9 cellular contexts compared by ENCODE assay signal in the genomic region with DNA sequence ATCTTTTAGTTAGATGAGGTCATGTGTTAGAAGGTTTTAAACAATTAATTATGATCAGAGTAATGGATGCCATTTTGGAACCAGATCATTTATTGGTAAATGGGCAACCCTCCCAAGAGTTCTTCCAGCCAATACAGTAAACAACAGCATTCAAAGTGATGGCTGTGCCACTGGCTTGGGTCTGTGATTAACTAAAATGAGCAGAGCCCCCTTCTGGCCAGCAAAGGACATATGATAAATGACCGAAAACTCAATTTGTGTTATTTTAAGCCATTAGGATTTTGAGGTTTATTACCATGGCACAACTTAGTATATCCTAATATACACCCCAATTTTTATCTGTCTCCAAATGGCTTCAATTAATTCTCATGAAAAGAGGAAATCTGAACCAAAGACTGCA.
DNase-seq lines count a peak whose midpoint lies in the region; ATAC-seq and TF ChIP-seq lines count a peak whose summit lies in the region.
"Had no signal": no experiment of that assay in that cellular context is flagged by ENCODE, and none has a peak within 500 bp of the region (broad histone marks: within the 10 kb centered on the region; RNA-seq: fewer than 3 reads in every experiment).

No MANE protein-coding gene starts in this region.

- DNase-seq in AG10803 (ENCODE audit: low read depth): peak; percentile 17
- DNase-seq in OCI-LY7 (ENCODE audit: low spot score): peak; percentile 13
- peak; percentile 3 for DNase-seq in germinal center (ENCODE audit: low spot score)
- no peak for DNase-seq in effector memory CD4-positive, alpha-beta T cell
- no peak for DNase-seq in SKM-1 (lab: John Stamatoyannopoulos, UW; ENCODE audit: unreplicated experiment)
- no peak for DNase-seq in substantia nigra (lab: John Stamatoyannopoulos, UW)
- DNase-seq: stimulated activated CD8-positive, alpha-beta memory T cell treated with anti-CD3 and anti-CD28 coated beads, Interleukin-4, amount 100 ng/mL, for 48 hours had no signal

- H3K27ac ChIP-seq in OCI-LY7 (ENCODE audit: low read depth, low read length, poor library complexity, severe bottlenecking) (no peak overlapping the region), substantia nigra (ENCODE audit: low read depth, low read length, poor library complexity, severe bottlenecking) (no peak overlapping the region)
- H3K27ac ChIP-seq in effector memory CD4-positive, alpha-beta T cell (ENCODE audit: insufficient read depth, low read length, poor library complexity, severe bottlenecking): no peak overlapping the region

- H3K4me3 ChIP-seq in AG10803 (ENCODE audit: low read length) (no peak overlapping the region), GM12875 (ENCODE audit: low read depth, low read length) (no peak overlapping the region), OCI-LY7 (ENCODE audit: low read depth, low read length, poor library complexity, severe bottlenecking) (no peak overlapping the region)
- no peak overlapping the region for H3K4me3 ChIP-seq in effector memory CD4-positive, alpha-beta T cell (ENCODE audit: insufficient read depth, low read depth, low read length, poor library complexity, severe bottlenecking)

- no peaks in the 10 kb centered on the region for H3K36me3 ChIP-seq in OCI-LY7 (ENCODE audit: insufficient read depth, low read length)
- no peaks in the 10 kb centered on the region for H3K36me3 ChIP-seq in effector memory CD4-positive, alpha-beta T cell (ENCODE audit: control insufficient read depth, insufficient read depth, low read length)

- POLR2A ChIA-PET in OCI-LY7 (lab: Charles Lee): no interaction called here

- no peaks in the 10 kb centered on the region for H3K9me3 ChIP-seq in OCI-LY7 (ENCODE audit: low read length)
- H3K9me3 ChIP-seq in effector memory CD4-positive, alpha-beta T cell (ENCODE audit: control insufficient read depth, low read length): no peaks in the 10 kb centered on the region

- intact Hi-C loops in OCI-LY7 (cut with micrococcal nuclease; ENCODE audit: unreplicated experiment): no loop called here

- H2AFZ ChIP-seq in OCI-LY7 (ENCODE audit: low read length): no peak overlapping the region

- ATAC-seq in HG02798 (IDR thresholded peaks at IDR 0.05; ENCODE audit: poor library complexity, unreplicated experiment): no peak

- H3K4me2 ChIP-seq in OCI-LY7 (ENCODE audit: low read length): no peak overlapping the region

- no peaks in the 10 kb centered on the region for H3K4me1 ChIP-seq in OCI-LY7 (ENCODE audit: insufficient read depth, low read length, poor library complexity, severe bottlenecking)
- no peaks in the 10 kb centered on the region for H3K4me1 ChIP-seq in effector memory CD4-positive, alpha-beta T cell (ENCODE audit: control insufficient read depth, insufficient read depth, low read length, poor library complexity, severe bottlenecking)

- no peaks in the 10 kb centered on the region for H3K79me2 ChIP-seq in OCI-LY7 (ENCODE audit: insufficient read depth, low read depth, low read length)

- no peaks in the 10 kb centered on the region for H3K27me3 ChIP-seq in effector memory CD4-positive, alpha-beta T cell (replicated peaks; ENCODE audit: control insufficient read depth, insufficient read depth, low read length, poor library complexity, severe bottlenecking)

- TF ChIP-seq CTCF in AG10803 (conservative IDR thresholded peaks at IDR 0.05; ENCODE audit: low read length): peak; percentile 48
- 0 out of 2 replicates have a peak, but pooled peaks have one; percentile 22 for TF ChIP-seq CTCF in GM12875 (IDR thresholded peaks at IDR 0.05; ENCODE audit: borderline replicate concordance, insufficient read depth, low read depth, low read length)
- peak; percentile 72 for TF ChIP-seq CTCF in OCI-LY7 (conservative IDR thresholded peaks at IDR 0.05; ENCODE audit: low read length)

- no TSS peak for BruUV-seq in OCI-LY7 (replicated peaks; lab: Mats Ljungman, UMichigan)

- CTCF ChIA-PET in OCI-LY7 (lab: Charles Lee; ENCODE audit: unreplicated experiment): no interaction called here

- no peaks in the 10 kb centered on the region for H4K20me1 ChIP-seq in OCI-LY7 (ENCODE audit: insufficient read depth, low read length)

- no peaks in the 10 kb centered on the region for H3K9me2 ChIP-seq in OCI-LY7 (ENCODE audit: insufficient read depth, low read length)

Comparison
In these comparisons a context has a peak if more than half of its experiments do, and no peak if none do; other contexts are left out.
1. DNase-seq: peak in AG10803 (single experiment), OCI-LY7 (single experiment) and germinal center (single experiment); none in effector memory CD4-positive, alpha-beta T cell (0 of 3), SKM-1 (single experiment) and substantia nigra (0 of 49).
2. CTCF ChIP-seq: peak in every context shown above with its lines; median percentile 72 in OCI-LY7; 48 in AG10803; 22 in GM12875.